In genomic region chr3:111592143-111592542, GRCh38 we compare ENCODE assay signal across 23 cellular contexts. TPM values are rescaled to one million over a fixed set of nuclear protein-coding genes. Genes with fewer than 3 reads are reported as not detected.
DNase-seq lines count a peak whose midpoint lies in the region; TF ChIP-seq lines count a peak whose summit lies in the region.
"Had no signal": no experiment of that assay in that cellular context is flagged by ENCODE, and none has a peak within 500 bp of the region (broad histone marks: within the 10 kb centered on the region; RNA-seq: fewer than 3 reads in every experiment).

No MANE protein-coding gene starts in this region.

- H3K4ac ChIP-seq in mesenchymal stem cell (ENCODE audit: low read depth in 1 of 2, low read length in 2 of 2), result no peak overlapping the region

- H2BK120ac ChIP-seq in mesenchymal stem cell (ENCODE audit: low read depth, low read length), result no peak overlapping the region

- H4K8ac ChIP-seq in mesenchymal stem cell (ENCODE audit: low read length), result no peak overlapping the region

- no peak overlapping the region for H3K9ac ChIP-seq in mesenchymal stem cell (ENCODE audit: low read length)

- no peak overlapping the region for H3K23ac ChIP-seq in mesenchymal stem cell (ENCODE audit: low read length in 2 of 2)

- H3K4me3 ChIP-seq in mesenchymal stem cell (ENCODE audit: insufficient read depth in 1 of 2, low read depth in 1 of 2, low read length in 2 of 2), result no peak overlapping the region
- H3K4me3 ChIP-seq: testis had no signal

- H2BK5ac ChIP-seq in mesenchymal stem cell (ENCODE audit: low read depth, low read length, poor library complexity, severe bottlenecking), result peak overlapping the region; percentile 88

- no peak overlapping the region for H3K4me2 ChIP-seq in mesenchymal stem cell (ENCODE audit: low read length, poor library complexity, severe bottlenecking)

- peak overlapping the region; percentile 62 for H3K27ac Mint-ChIP-seq in T-helper 1 cell treated with Interleukin-12 subunit alpha and Interleukin-12 subunit beta and Interleukin-4 antibody, amounts not matched to agents 30 μg/mL and 1 μg/mL, for 36 hours
- H3K27ac Mint-ChIP-seq in activated T-helper 2 cell treated with anti-CD3 and anti-CD28 coated beads, Interferon-gamma antibody, Interleukin-2, Interleukin-4, amounts not matched to agents 10 μg/mL and 5 μg/mL and 100 μg/mL, durations not matched to agents 14 hours and 24 hours and 36 hours, result peak overlapping the region; percentile 74
- H3K27ac Mint-ChIP-seq in endothelial cell (ENCODE audit: unreplicated experiment), result no peak overlapping the region
- H3K27ac Mint-ChIP-seq: dendritic cell treated with granulocyte-macrophage colony-stimulating factor and Interleukin-4, amounts not matched to agents 40 ng/mL and 50 ng/mL, for 4 days; mesothelial cell of epicardium had no signal

- H2BK15ac ChIP-seq in mesenchymal stem cell (ENCODE audit: low read depth, poor library complexity, severe bottlenecking), result no peak overlapping the region

- H2AFZ ChIP-seq in mesenchymal stem cell (ENCODE audit: low read depth, low read length), result no peak overlapping the region

- no peak overlapping the region for H3K14ac ChIP-seq in mesenchymal stem cell (ENCODE audit: low read length in 2 of 2)

- peak overlapping the region; percentile 94 for H3K27ac ChIP-seq in mesenchymal stem cell (ENCODE audit: low read length, poor library complexity, severe bottlenecking)
- H3K27ac ChIP-seq: neutrophil, testis had no signal

- H3K4me3 Mint-ChIP-seq in T-helper 1 cell treated with Interleukin-12 subunit alpha and Interleukin-12 subunit beta and Interleukin-4 antibody, amounts not matched to agents 30 μg/mL and 1 μg/mL, for 36 hours, result peak overlapping the region; percentile 87
- H3K4me3 Mint-ChIP-seq in activated T-helper 2 cell treated with anti-CD3 and anti-CD28 coated beads, Interferon-gamma antibody, Interleukin-2, Interleukin-4, amounts not matched to agents 10 μg/mL and 5 μg/mL and 100 μg/mL, durations not matched to agents 14 hours and 24 hours and 36 hours (ENCODE audit: low read depth), result peak overlapping the region; percentile 97
- H3K4me3 Mint-ChIP-seq in endothelial cell (ENCODE audit: unreplicated experiment), result no peak overlapping the region
- H3K4me3 Mint-ChIP-seq: dendritic cell treated with granulocyte-macrophage colony-stimulating factor and Interleukin-4, amounts not matched to agents 40 ng/mL and 50 ng/mL, for 4 days; mesothelial cell of epicardium had no signal

- TF ChIP-seq CTCF in endothelial cell (IDR thresholded peaks at IDR 0.05; ENCODE audit: unreplicated experiment), result no peak

- no peaks in the 10 kb centered on the region for H3K27me3 ChIP-seq in mesenchymal stem cell (ENCODE audit: control insufficient read depth in 1 of 2, insufficient read depth in 1 of 2, low read length in 2 of 2)
- H3K27me3 ChIP-seq: neutrophil, testis had no signal

- peaks cover 22% of the 10 kb centered on the region for H3K4me1 ChIP-seq in mesenchymal stem cell (ENCODE audit: control insufficient read depth, insufficient read depth, low read depth, low read length)
- H3K4me1 ChIP-seq: testis had no signal

- H3K9me3 Mint-ChIP-seq in T-helper 1 cell treated with Interleukin-12 subunit alpha and Interleukin-12 subunit beta and Interleukin-4 antibody, amounts not matched to agents 30 μg/mL and 1 μg/mL, for 36 hours, result no peaks in the 10 kb centered on the region
- no peaks in the 10 kb centered on the region for H3K9me3 Mint-ChIP-seq in activated T-helper 2 cell treated with anti-CD3 and anti-CD28 coated beads, Interferon-gamma antibody, Interleukin-2, Interleukin-4, amounts not matched to agents 10 μg/mL and 5 μg/mL and 100 μg/mL, durations not matched to agents 14 hours and 24 hours and 36 hours
- H3K9me3 Mint-ChIP-seq in endothelial cell (ENCODE audit: unreplicated experiment), result no peaks in the 10 kb centered on the region
- H3K9me3 Mint-ChIP-seq: dendritic cell treated with granulocyte-macrophage colony-stimulating factor and Interleukin-4, amounts not matched to agents 40 ng/mL and 50 ng/mL, for 4 days had no signal

- peaks cover 63% of the 10 kb centered on the region for H3K36me3 Mint-ChIP-seq in T-helper 1 cell treated with Interleukin-12 subunit alpha and Interleukin-12 subunit beta and Interleukin-4 antibody, amounts not matched to agents 30 μg/mL and 1 μg/mL, for 36 hours (ENCODE audit: low read depth)
- peaks cover 86% of the 10 kb centered on the region for H3K36me3 Mint-ChIP-seq in activated T-helper 2 cell treated with anti-CD3 and anti-CD28 coated beads, Interferon-gamma antibody, Interleukin-2, Interleukin-4, amounts not matched to agents 10 μg/mL and 5 μg/mL and 100 μg/mL, durations not matched to agents 14 hours and 24 hours and 36 hours (ENCODE audit: low read depth)
- H3K36me3 Mint-ChIP-seq in endothelial cell (ENCODE audit: low read depth, unreplicated experiment), result no peaks in the 10 kb centered on the region
- H3K36me3 Mint-ChIP-seq: mesothelial cell of epicardium had no signal

- DNase-seq in T-helper 1 cell, result no peak
- DNase-seq in EH (ENCODE audit: low read depth), result peak; percentile 50
- DNase-seq in activated T-helper 2 cell treated with anti-CD3 and anti-CD28 coated beads, Interferon-gamma antibody, Interleukin-2, Interleukin-4, amounts not matched to agents 10 μg/mL and 5 μg/mL and 100 μg/mL, durations not matched to agents 14 hours and 24 hours and 36 hours (ENCODE audit: low spot score), result no peak
- DNase-seq in mesenchymal stem cell, result no peak
- no peak for DNase-seq in GM19238 (ENCODE audit: insufficient read length, low spot score)
- DNase-seq in endothelial cell (ENCODE audit: low spot score), result no peak
- no peak for DNase-seq in NCI-H2171 (lab: John Stamatoyannopoulos, UW)
- DNase-seq: 8988T; activated CD8-positive, alpha-beta memory T cell treated with anti-CD3 and anti-CD28 coated beads, Interleukin-2, amount 50 U/mL, for 48 hours; anterior cingulate cortex; EL; glutamatergic neuron; H7; kidney; NCI-H187; NCI-H510A; right cardiac atrium; testis had no signal

- H3K4me1 Mint-ChIP-seq in T-helper 1 cell treated with Interleukin-12 subunit alpha and Interleukin-12 subunit beta and Interleukin-4 antibody, amounts not matched to agents 30 μg/mL and 1 μg/mL, for 36 hours (ENCODE audit: low read depth), result peaks cover 66% of the 10 kb centered on the region
- peaks cover 57% of the 10 kb centered on the region for H3K4me1 Mint-ChIP-seq in activated T-helper 2 cell treated with anti-CD3 and anti-CD28 coated beads, Interferon-gamma antibody, Interleukin-2, Interleukin-4, amounts not matched to agents 10 μg/mL and 5 μg/mL and 100 μg/mL, durations not matched to agents 14 hours and 24 hours and 36 hours (ENCODE audit: low read depth)
- no peaks in the 10 kb centered on the region for H3K4me1 Mint-ChIP-seq in endothelial cell (ENCODE audit: unreplicated experiment)

- intact Hi-C loops in activated T-helper 2 cell treated with anti-CD3 and anti-CD28 coated beads, Interferon-gamma antibody, Interleukin-2, Interleukin-4, amounts not matched to agents 10 μg/mL and 5 μg/mL and 100 μg/mL, durations not matched to agents 14 hours and 24 hours and 36 hours (cut with micrococcal nuclease), result no loop called here

- H3K18ac ChIP-seq in mesenchymal stem cell (ENCODE audit: low read depth in 1 of 2, low read length in 2 of 2), result no peak overlapping the region

- no peak overlapping the region for H2BK12ac ChIP-seq in mesenchymal stem cell (ENCODE audit: low read length in 2 of 2)

- no peak overlapping the region for H2AK5ac ChIP-seq in mesenchymal stem cell (ENCODE audit: low read length, severe bottlenecking)

- H3K9me3 ChIP-seq in mesenchymal stem cell (ENCODE audit: control insufficient read depth, low read length), result no peaks in the 10 kb centered on the region
- H3K9me3 ChIP-seq: neutrophil, testis had no signal

- H3K79me1 ChIP-seq in mesenchymal stem cell (replicated peaks; ENCODE audit: low read length, poor library complexity, severe bottlenecking), result no peaks in the 10 kb centered on the region

- H4K91ac ChIP-seq in mesenchymal stem cell (ENCODE audit: low read length), result no peak overlapping the region

- no peaks in the 10 kb centered on the region for H3K27me3 Mint-ChIP-seq in T-helper 1 cell treated with Interleukin-12 subunit alpha and Interleukin-12 subunit beta and Interleukin-4 antibody, amounts not matched to agents 30 μg/mL and 1 μg/mL, for 36 hours (ENCODE audit: low read depth)
- H3K27me3 Mint-ChIP-seq in activated T-helper 2 cell treated with anti-CD3 and anti-CD28 coated beads, Interferon-gamma antibody, Interleukin-2, Interleukin-4, amounts not matched to agents 10 μg/mL and 5 μg/mL and 100 μg/mL, durations not matched to agents 14 hours and 24 hours and 36 hours (ENCODE audit: low read depth), result no peaks in the 10 kb centered on the region
- no peaks in the 10 kb centered on the region for H3K27me3 Mint-ChIP-seq in endothelial cell (ENCODE audit: unreplicated experiment)
- H3K27me3 Mint-ChIP-seq: dendritic cell treated with granulocyte-macrophage colony-stimulating factor and Interleukin-4, amounts not matched to agents 40 ng/mL and 50 ng/mL, for 4 days had no signal

- no peaks in the 10 kb centered on the region for H3K36me3 ChIP-seq in mesenchymal stem cell (ENCODE audit: control insufficient read depth in 1 of 2, insufficient read depth in 2 of 2, low read depth in 1 of 2, low read length in 2 of 2)
- H3K36me3 ChIP-seq: neutrophil had no signal

RNA-seq across cellular contexts. Expression of gene ZBED2, which starts 3.0 kb away (rescaled TPM):
- 543 and 546 TPM in 2 replicates for total RNA-seq in activated T-helper 2 cell treated with anti-CD3 and anti-CD28 coated beads, Interferon-gamma antibody, Interleukin-2, Interleukin-4, amounts not matched to agents 10 μg/mL and 5 μg/mL and 100 μg/mL, durations not matched to agents 14 hours and 24 hours and 36 hours
- 0.01 TPM for polyA plus RNA-seq in mesenchymal stem cell (2013, experiment 1 of 2)
- polyA plus RNA-seq in mesenchymal stem cell (2013, experiment 2 of 2), result not detected
- total RNA-seq in endothelial cell (ENCODE audit: unreplicated experiment), result not detected
- total RNA-seq: H7, mesothelial cell of epicardium, right cardiac atrium, SK-MEL-5, testis had no signal
- polyA plus RNA-seq: right cardiac atrium had no signal

RNA-seq across cellular contexts. Expression of gene CD96, which starts 50.1 kb away (rescaled TPM):
- total RNA-seq in activated T-helper 2 cell treated with anti-CD3 and anti-CD28 coated beads, Interferon-gamma antibody, Interleukin-2, Interleukin-4, amounts not matched to agents 10 μg/mL and 5 μg/mL and 100 μg/mL, durations not matched to agents 14 hours and 24 hours and 36 hours, result 64.2 and 67.9 TPM in 2 replicates
- polyA plus RNA-seq in mesenchymal stem cell (2013, experiment 1 of 2), result 0.03 TPM
- polyA plus RNA-seq in mesenchymal stem cell (2013, experiment 2 of 2), result 0.03 TPM
- not detected for total RNA-seq in endothelial cell (ENCODE audit: unreplicated experiment)
- total RNA-seq: H7 had no signal

Comparison
In these comparisons a context has a peak if more than half of its experiments do, and no peak if none do; other contexts are left out.
1. RNA of gene ZBED2, which starts 3.0 kb away (total RNA-seq): 543 to 546 TPM in activated T-helper 2 cell treated with anti-CD3 and anti-CD28 coated beads, Interferon-gamma antibody, Interleukin-2, Interleukin-4, amounts not matched to agents 10 μg/mL and 5 μg/mL and 100 μg/mL, durations not matched to agents 14 hours and 24 hours and 36 hours; not detected in endothelial cell (single experiment); every median in the first group is over 100 times any median in the second.
2. RNA of gene CD96, which starts 50.1 kb away (total RNA-seq): 64.2 to 67.9 TPM in activated T-helper 2 cell treated with anti-CD3 and anti-CD28 coated beads, Interferon-gamma antibody, Interleukin-2, Interleukin-4, amounts not matched to agents 10 μg/mL and 5 μg/mL and 100 μg/mL, durations not matched to agents 14 hours and 24 hours and 36 hours; not detected in endothelial cell (single experiment); every median in the first group is over 10 times any median in the second.